In the genomic region with DNA sequence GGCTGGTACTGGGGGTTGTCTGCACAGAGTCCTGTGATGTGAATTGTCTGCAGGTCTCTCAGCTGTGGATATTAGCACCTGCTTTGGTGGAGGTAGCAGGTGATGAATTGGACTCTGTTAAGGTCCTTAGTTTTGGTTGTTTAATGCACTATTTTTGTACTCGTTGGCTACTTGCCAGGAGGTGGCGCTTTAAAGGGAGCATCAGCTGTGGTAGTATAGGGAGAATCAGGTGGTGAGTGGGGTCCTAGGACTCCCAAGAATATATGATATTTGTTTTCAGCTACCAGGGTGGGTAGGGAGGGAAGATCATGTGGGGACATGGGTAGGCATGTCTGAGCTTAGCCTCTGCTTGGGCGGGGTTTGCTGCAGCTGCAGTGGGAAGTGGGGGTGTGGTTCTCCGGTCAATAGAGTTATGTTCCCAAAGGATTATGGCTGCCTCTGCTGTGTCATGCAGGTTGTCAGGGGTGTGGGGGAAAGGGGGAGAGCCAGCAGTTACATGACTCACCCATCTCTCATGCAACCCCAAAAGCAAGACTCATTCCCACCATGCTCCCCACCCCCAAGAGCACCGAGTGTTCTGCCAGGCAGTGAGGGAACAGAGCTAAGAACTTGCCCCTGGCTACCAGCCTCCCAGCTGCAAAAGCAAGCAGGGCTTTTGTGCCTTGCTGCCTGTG, we compare ENCODE assay signal across 10 cellular contexts. TPM values are rescaled to one million over a fixed set of nuclear protein-coding genes. Genes with fewer than 3 reads are reported as not detected.
DNase-seq lines count a peak whose midpoint lies in the region; ATAC-seq, FAIRE-seq and TF ChIP-seq lines count a peak whose summit lies in the region.
"Had no signal": no experiment of that assay in that cellular context is flagged by ENCODE, and none has a peak within 500 bp of the region (broad histone marks: within the 10 kb centered on the region; RNA-seq: fewer than 3 reads in every experiment).

No MANE protein-coding gene starts in this region.

- intact Hi-C loops in left lung (cut with DNase I), result no loop called here
- intact Hi-C loops in CD4-positive, alpha-beta T cell (cut with DNase I, micrococcal nuclease), result no loop called here
- intact Hi-C loops in kidney (cut with DNase I), result no loop called here

- H4K20me1 ChIP-seq in keratinocyte (ENCODE audit: control insufficient read depth, extremely low read depth, insufficient read depth, low read length), result no peaks in the 10 kb centered on the region

- DNase-seq in ELF-1 (ENCODE audit: low read depth, low spot score), result peak; percentile 12
- peak; percentile 33 for DNase-seq in MG63
- DNase-seq in RPMI8226, result peak; percentile 25
- DNase-seq in keratinocyte (ENCODE audit: low read depth, low spot score), result peak; percentile 97
- DNase-seq in activated CD8-positive, alpha-beta memory T cell treated with anti-CD3 and anti-CD28 coated beads, Interleukin-2, amount 50 U/mL, for 4 hours, result no peak
- no peak for DNase-seq in left lung
- DNase-seq in CD4-positive, alpha-beta T cell, result no peak
- no peak for DNase-seq in kidney
- DNase-seq: activated CD4-positive, alpha-beta memory T cell treated with anti-CD3 and anti-CD28 coated beads, Interleukin-2, amount 10 ng/mL, durations not matched to agents 7 days and 5 days; hippocampal formation had no signal

- FAIRE-seq in keratinocyte (lab: Jason Lieb, UNC), result peak; percentile 95
- FAIRE-seq in kidney (lab: Jason Lieb, UNC), result no peak

- H3K4me3 Mint-ChIP-seq in CD4-positive, alpha-beta T cell, result no peak overlapping the region
- H3K4me3 Mint-ChIP-seq: activated CD4-positive, alpha-beta memory T cell treated with anti-CD3 and anti-CD28 coated beads, Interleukin-2, amount 10 ng/mL, durations not matched to agents 7 days and 5 days had no signal

- H3K4me1 Mint-ChIP-seq in CD4-positive, alpha-beta T cell (ENCODE audit: low read depth), result no peaks in the 10 kb centered on the region
- H3K4me1 Mint-ChIP-seq: activated CD4-positive, alpha-beta memory T cell treated with anti-CD3 and anti-CD28 coated beads, Interleukin-2, amount 10 ng/mL, durations not matched to agents 7 days and 5 days had no signal

- H3K27ac Mint-ChIP-seq in CD4-positive, alpha-beta T cell, result no peak overlapping the region
- H3K27ac Mint-ChIP-seq: activated CD4-positive, alpha-beta memory T cell treated with anti-CD3 and anti-CD28 coated beads, Interleukin-2, amount 10 ng/mL, durations not matched to agents 7 days and 5 days had no signal

- H3K9me3 ChIP-seq in MG63, result no peaks in the 10 kb centered on the region
- H3K9me3 ChIP-seq in keratinocyte (ENCODE audit: control insufficient read depth, low read depth, low read length), result no peaks in the 10 kb centered on the region
- H3K9me3 ChIP-seq in left lung, result no peaks in the 10 kb centered on the region
- no peaks in the 10 kb centered on the region for H3K9me3 ChIP-seq in CD4-positive, alpha-beta T cell (ENCODE audit: control insufficient read depth, low read length)
- H3K9me3 ChIP-seq in kidney (ENCODE audit: control insufficient read depth in 1 of 2, low read length in 2 of 2), result no peaks in the 10 kb centered on the region

- POLR2A ChIA-PET in CD4-positive, alpha-beta T cell (lab: Charles Lee), result no interaction called here

- no peaks in the 10 kb centered on the region for H3K9me1 ChIP-seq in keratinocyte (ENCODE audit: control insufficient read depth, extremely low read depth, insufficient read depth, low read length)

- H3K9ac ChIP-seq in keratinocyte (ENCODE audit: control insufficient read depth, extremely low read depth, insufficient read depth, low read length), result peak overlapping the region; percentile 74
- H3K9ac ChIP-seq in kidney (ENCODE audit: low read length in 2 of 2), result no peak overlapping the region

- no peaks in the 10 kb centered on the region for H3K27me3 ChIP-seq in MG63
- no peaks in the 10 kb centered on the region for H3K27me3 ChIP-seq in keratinocyte (ENCODE audit: control insufficient read depth, extremely low read depth, insufficient read depth, low read length)
- no peaks in the 10 kb centered on the region for H3K27me3 ChIP-seq in left lung
- H3K27me3 ChIP-seq in CD4-positive, alpha-beta T cell (ENCODE audit: control insufficient read depth, insufficient read depth, low read length), result no peaks in the 10 kb centered on the region

- peak overlapping the region; percentile 76 for H3K4me2 ChIP-seq in keratinocyte (ENCODE audit: control insufficient read depth, extremely low read depth, insufficient read depth, low read depth, low read length)

- dilution Hi-C loops in keratinocyte (cut with MboI; ENCODE audit: extremely low pct_ligation_motif_present, low sequenced_read_pairs), result no loop called here

- H3K36me3 Mint-ChIP-seq in CD4-positive, alpha-beta T cell (ENCODE audit: low read depth), result no peaks in the 10 kb centered on the region

- no peak for ATAC-seq in left lung
- ATAC-seq in CD4-positive, alpha-beta T cell (ENCODE audit: poor library complexity), result no peak

- H3K4me3 ChIP-seq in MG63 (no peak overlapping the region), keratinocyte (ENCODE audit: control insufficient read depth in 2 of 3, extremely low read depth in 1 of 3, insufficient read depth in 2 of 3, low read depth in 1 of 3, low read length in 3 of 3) (peak overlapping the region in 2 of 3 experiments; percentile 38 to 43), left lung (no peak overlapping the region), kidney (ENCODE audit: low read length in 2 of 2) (no peak overlapping the region)

- H3K9me3 Mint-ChIP-seq in CD4-positive, alpha-beta T cell, result peaks cover 10% of the 10 kb centered on the region

- no peak for TF ChIP-seq CTCF in keratinocyte (optimal IDR thresholded peaks at IDR 0.05 in 1 of 3, IDR thresholded peaks at IDR 0.05 in 1 of 3, conservative IDR thresholded peaks at IDR 0.05 in 1 of 3; ENCODE audit: extremely low read depth in 1 of 3, insufficient read depth in 2 of 3, low read length in 3 of 3)
- no peak for TF ChIP-seq CTCF in left lung (IDR thresholded peaks at IDR 0.05)
- TF ChIP-seq CTCF in CD4-positive, alpha-beta T cell (IDR thresholded peaks at IDR 0.05), result no peak
- TF ChIP-seq CTCF in kidney (IDR thresholded peaks at IDR 0.05; ENCODE audit: borderline replicate concordance, extremely low read depth, insufficient read depth), result no peak

- no peaks in the 10 kb centered on the region for H3K36me3 ChIP-seq in MG63
- no peaks in the 10 kb centered on the region for H3K36me3 ChIP-seq in keratinocyte (ENCODE audit: control insufficient read depth in 2 of 2, extremely low read depth in 1 of 2, insufficient read depth in 2 of 2, low read length in 2 of 2)
- H3K36me3 ChIP-seq in left lung, result no peaks in the 10 kb centered on the region
- H3K36me3 ChIP-seq in kidney (ENCODE audit: control insufficient read depth in 1 of 2, insufficient read depth in 2 of 2, low read length in 2 of 2), result no peaks in the 10 kb centered on the region

- no peaks in the 10 kb centered on the region for H3K79me2 ChIP-seq in keratinocyte (ENCODE audit: control insufficient read depth, insufficient read depth, low read length)

- peak overlapping the region; percentile 96 for H2AFZ ChIP-seq in keratinocyte (ENCODE audit: control insufficient read depth, low read length)

- CTCF ChIA-PET in CD4-positive, alpha-beta T cell (lab: Charles Lee), result no interaction called here

- H3K4me1 ChIP-seq in keratinocyte (ENCODE audit: control insufficient read depth, extremely low read depth, insufficient read depth, low read length), result peaks cover 13% of the 10 kb centered on the region
- H3K4me1 ChIP-seq in left lung, result no peaks in the 10 kb centered on the region
- H3K4me1 ChIP-seq in kidney (ENCODE audit: control insufficient read depth in 1 of 2, insufficient read depth in 1 of 2, low read depth in 1 of 2, low read length in 2 of 2), result no peaks in the 10 kb centered on the region

- H3K27me3 Mint-ChIP-seq in CD4-positive, alpha-beta T cell, result no peaks in the 10 kb centered on the region
- H3K27me3 Mint-ChIP-seq: activated CD4-positive, alpha-beta memory T cell treated with anti-CD3 and anti-CD28 coated beads, Interleukin-2, amount 10 ng/mL, durations not matched to agents 7 days and 5 days had no signal

- peak overlapping the region; percentile 91 for H3K27ac ChIP-seq in keratinocyte (ENCODE audit: control insufficient read depth, insufficient read depth, low read length)
- no peak overlapping the region for H3K27ac ChIP-seq in left lung
- no peak overlapping the region for H3K27ac ChIP-seq in CD4-positive, alpha-beta T cell (ENCODE audit: low read depth, low read length)
- no peak overlapping the region for H3K27ac ChIP-seq in kidney (ENCODE audit: low read depth in 2 of 2, low read length in 2 of 2)

RNA-seq across cellular contexts. Expression of a gene that starts 53.7 kb away (rescaled TPM):
- 1.2 TPM in 2 replicates for total RNA-seq in MG63 (2014; rRNA removed; shearing (Covaris generic); ENCODE audit: low replicate concordance)
- polyA plus RNA-seq in keratinocyte (3.1 to 4.7 TPM (median 4.3 TPM) in 3 replicates), kidney (ENCODE audit: insufficient read depth, low read depth, low replicate concordance) (1.7 TPM)
- polyA plus RNA-seq in keratinocyte (2011; ENCODE audit: low read depth), result 3.5 TPM
- 1.5 and 2.9 TPM in 2 replicates for polyA plus RNA-seq in keratinocyte (2011; cell fraction: cytosol; rRNA removed)
- polyA plus RNA-seq in keratinocyte (2011; cell fraction: nucleus; rRNA removed), result 8.3 and 8.8 TPM in 2 replicates
- polyA plus RNA-seq in keratinocyte (2012; ENCODE audit: low replicate concordance), result 2.1 and 3.3 TPM in 2 replicates
- 1.6 to 3.8 TPM (median 2.0 TPM) in 3 replicates for polyA minus RNA-seq in keratinocyte
- 2.5 TPM for polyA minus RNA-seq in keratinocyte (2011; cell fraction: cytosol; rRNA and poly(A)+ RNA removed)
- 3.6 and 6.8 TPM in 2 replicates for polyA minus RNA-seq in keratinocyte (2011; cell fraction: nucleus; rRNA and poly(A)+ RNA removed)
- total RNA-seq in left lung (1 to 10 TPM; 5.0 to 5.8 TPM), kidney (5.4 TPM)
- 1 to 10 TPM; 6.8 TPM for total RNA-seq in CD4-positive, alpha-beta T cell

RNA-seq across cellular contexts. Expression of a gene that starts 55.2 kb away (rescaled TPM):
- 0.67 TPM in 1 of 2 replicates, not detected in the other for total RNA-seq in MG63 (2014; rRNA removed; shearing (Covaris generic); ENCODE audit: low replicate concordance)
- polyA plus RNA-seq in keratinocyte (2.9 to 6.3 TPM (median 5.2 TPM) in 3 replicates), kidney (ENCODE audit: insufficient read depth, low read depth, low replicate concordance) (6.3 TPM)
- polyA plus RNA-seq in keratinocyte (2011; ENCODE audit: low read depth), result 9.5 TPM
- polyA plus RNA-seq in keratinocyte (2011; cell fraction: cytosol; rRNA removed), result 3.0 and 4.7 TPM in 2 replicates
- polyA plus RNA-seq in keratinocyte (2011; cell fraction: nucleus; rRNA removed), result 14.0 and 14.1 TPM in 2 replicates
- 3.2 and 5.9 TPM in 2 replicates for polyA plus RNA-seq in keratinocyte (2012; ENCODE audit: low replicate concordance)
- polyA minus RNA-seq in keratinocyte, result 2.5 to 10.9 TPM in 2 of 3 replicates, not detected in the other
- polyA minus RNA-seq in keratinocyte (2011; cell fraction: cytosol; rRNA and poly(A)+ RNA removed), result not detected
- 4.0 and 12.6 TPM in 2 replicates for polyA minus RNA-seq in keratinocyte (2011; cell fraction: nucleus; rRNA and poly(A)+ RNA removed)
- total RNA-seq in left lung (1 to 10 TPM; 6.0 to 6.6 TPM), kidney (9.9 TPM)
- total RNA-seq in CD4-positive, alpha-beta T cell, result 1 to 10 TPM; 5.6 to 7.3 TPM

Comparison
In these comparisons a context has a peak if more than half of its experiments do, and no peak if none do; other contexts are left out.
1. DNase-seq: peak in ELF-1 (single experiment), MG63 (single experiment), RPMI8226 (single experiment) and keratinocyte (single experiment); none in activated CD8-positive, alpha-beta memory T cell treated with anti-CD3 and anti-CD28 coated beads, Interleukin-2, amount 50 U/mL, for 4 hours (single experiment), left lung (0 of 2), CD4-positive, alpha-beta T cell (0 of 10) and kidney (single experiment).
2. H3K4me3 ChIP-seq: peak in keratinocyte (2 of 3); none in MG63 (single experiment), left lung (0 of 2) and kidney (0 of 2).